In genomic region chr9:19233344-19233743, GRCh38 we compare ENCODE assay signal across 13 cellular contexts.
DNase-seq lines count a peak whose midpoint lies in the region; ATAC-seq and TF ChIP-seq lines count a peak whose summit lies in the region.
"Had no signal": no experiment of that assay in that cellular context is flagged by ENCODE, and none has a peak within 500 bp of the region (broad histone marks: within the 10 kb centered on the region; RNA-seq: fewer than 3 reads in every experiment).

No MANE protein-coding gene starts in this region.

- no peaks in the 10 kb centered on the region for H3K9me3 Mint-ChIP-seq in nephron
- H3K9me3 Mint-ChIP-seq: brain; CD8-positive, alpha-beta T cell had no signal

- no peak for ATAC-seq in GM18867 (IDR thresholded peaks at IDR 0.05; ENCODE audit: unreplicated experiment)
- ATAC-seq: CD8-positive, alpha-beta T cell; T-helper 17 cell had no signal

- H3K27ac ChIP-seq in coronary artery, result no peak overlapping the region

- no peak overlapping the region for H3K27ac Mint-ChIP-seq in nephron
- H3K27ac Mint-ChIP-seq: CD8-positive, alpha-beta T cell; T-helper 17 cell had no signal

- POLR2A ChIA-PET in HEK293T (lab: Yijun Ruan, JAX), result no interaction called here

- H3K4me3 ChIP-seq in coronary artery, result peak overlapping the region; percentile 98

- DNase-seq in ACHN (peak; percentile 11), HEK293T (ENCODE audit: extremely low spot score) (no peak), coronary artery (ENCODE audit: low spot score) (no peak), Kasumi-1 (lab: John Stamatoyannopoulos, UW) (no peak), amygdala (lab: John Stamatoyannopoulos, UW) (no peak), retina (no peak)
- DNase-seq: CD8-positive, alpha-beta T cell; KG1; NCI-H524 treated with DMSO at 0.1 percent for 48 hours; T-helper 17 cell had no signal

- in situ Hi-C loops in ACHN (cut with HindIII; ENCODE audit: low pct_ligation_motif_present, low pct_unique_long_range_greater_than_20kb, low sequenced_read_pairs), result no loop called here

- H3K36me3 Mint-ChIP-seq in nephron (ENCODE audit: low read depth), result no peaks in the 10 kb centered on the region

- CTCF ChIA-PET in HEK293T (lab: Yijun Ruan, JAX), result no interaction called here

- peak overlapping the region in 2 of 3 experiments; percentile 13 to 30 for H3K4me3 Mint-ChIP-seq in nephron
- H3K4me3 Mint-ChIP-seq: CD8-positive, alpha-beta T cell; T-helper 17 cell had no signal

- no peak for TF ChIP-seq CTCF in coronary artery (IDR thresholded peaks at IDR 0.05)
- TF ChIP-seq CTCF in nephron (IDR thresholded peaks at IDR 0.05; ENCODE audit: unreplicated experiment in 3 of 3), result no peak

- H3K27me3 Mint-ChIP-seq in nephron (ENCODE audit: low read depth), result no peaks in the 10 kb centered on the region
- H3K27me3 Mint-ChIP-seq: T-helper 17 cell had no signal

- peaks cover 16% of the 10 kb centered on the region for H3K4me1 Mint-ChIP-seq in nephron

TF ChIP-seq in HEK293T, 16 proteins besides CTCF, POLR2A, EP300 and RAD21:
- TF ChIP-seq BHLHE40 (IDR thresholded peaks at IDR 0.05; ENCODE audit: borderline replicate concordance) (no peak), ZNF384 (IDR thresholded peaks at IDR 0.05) (peak; percentile 45; the same call in 1 of the 2 replicates)
